Comparison of ENCODE assay signal across 1 cellular context in the genomic region with DNA sequence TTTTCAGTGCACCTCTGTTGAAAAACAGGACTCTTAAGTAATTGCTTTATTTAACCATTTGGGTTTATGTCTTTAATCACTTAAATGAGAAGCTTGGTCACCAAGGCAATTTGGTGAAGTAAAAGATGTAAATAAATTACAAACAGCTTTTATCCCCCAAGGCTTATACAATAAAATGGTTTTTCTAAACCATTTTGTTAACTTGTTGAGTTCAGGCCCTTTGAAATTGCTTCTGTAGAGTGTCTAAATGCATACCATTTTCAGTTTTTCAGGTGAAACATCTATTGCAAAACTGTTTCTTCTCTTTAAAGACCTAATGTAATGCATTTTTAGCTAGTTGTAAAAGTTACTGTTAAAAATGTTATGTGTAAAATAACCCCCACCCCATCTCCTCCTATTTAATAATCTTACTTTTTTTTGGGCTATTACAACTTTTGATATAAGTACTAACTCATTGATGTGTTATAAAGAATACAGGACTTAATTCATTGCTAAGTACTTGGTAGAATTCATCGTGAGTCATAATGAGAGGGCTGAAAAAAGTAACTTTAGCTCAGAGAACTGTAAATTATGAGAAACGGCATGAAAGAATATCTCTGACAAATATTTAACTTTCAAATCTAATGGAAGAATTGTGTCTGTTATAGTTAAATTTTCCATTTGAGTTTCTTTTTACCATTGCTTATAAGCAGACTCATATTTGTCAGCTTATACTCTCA.
TF ChIP-seq lines count a peak whose summit lies in the region.

No MANE protein-coding gene starts in this region.

TF ChIP-seq in GM12878, 131 proteins besides CTCF, POLR2A, EP300 and RAD21 (continued from another document):
- TF ChIP-seq, protein P1, sequence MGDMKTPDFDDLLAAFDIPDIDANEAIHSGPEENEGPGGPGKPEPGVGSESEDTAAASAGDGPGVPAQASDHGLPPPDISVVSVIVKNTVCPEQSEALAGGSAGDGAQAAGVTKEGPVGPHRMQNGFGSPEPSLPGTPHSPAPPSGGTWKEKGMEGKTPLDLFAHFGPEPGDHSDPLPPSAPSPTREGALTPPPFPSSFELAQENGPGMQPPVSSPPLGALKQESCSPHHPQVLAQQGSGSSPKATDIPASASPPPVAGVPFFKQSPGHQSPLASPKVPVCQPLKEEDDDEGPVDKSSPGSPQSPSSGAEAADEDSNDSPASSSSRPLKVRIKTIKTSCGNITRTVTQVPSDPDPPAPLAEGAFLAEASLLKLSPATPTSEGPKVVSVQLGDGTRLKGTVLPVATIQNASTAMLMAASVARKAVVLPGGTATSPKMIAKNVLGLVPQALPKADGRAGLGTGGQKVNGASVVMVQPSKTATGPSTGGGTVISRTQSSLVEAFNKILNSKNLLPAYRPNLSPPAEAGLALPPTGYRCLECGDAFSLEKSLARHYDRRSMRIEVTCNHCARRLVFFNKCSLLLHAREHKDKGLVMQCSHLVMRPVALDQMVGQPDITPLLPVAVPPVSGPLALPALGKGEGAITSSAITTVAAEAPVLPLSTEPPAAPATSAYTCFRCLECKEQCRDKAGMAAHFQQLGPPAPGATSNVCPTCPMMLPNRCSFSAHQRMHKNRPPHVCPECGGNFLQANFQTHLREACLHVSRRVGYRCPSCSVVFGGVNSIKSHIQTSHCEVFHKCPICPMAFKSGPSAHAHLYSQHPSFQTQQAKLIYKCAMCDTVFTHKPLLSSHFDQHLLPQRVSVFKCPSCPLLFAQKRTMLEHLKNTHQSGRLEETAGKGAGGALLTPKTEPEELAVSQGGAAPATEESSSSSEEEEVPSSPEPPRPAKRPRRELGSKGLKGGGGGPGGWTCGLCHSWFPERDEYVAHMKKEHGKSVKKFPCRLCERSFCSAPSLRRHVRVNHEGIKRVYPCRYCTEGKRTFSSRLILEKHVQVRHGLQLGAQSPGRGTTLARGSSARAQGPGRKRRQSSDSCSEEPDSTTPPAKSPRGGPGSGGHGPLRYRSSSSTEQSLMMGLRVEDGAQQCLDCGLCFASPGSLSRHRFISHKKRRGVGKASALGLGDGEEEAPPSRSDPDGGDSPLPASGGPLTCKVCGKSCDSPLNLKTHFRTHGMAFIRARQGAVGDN (IDR thresholded peaks at IDR 0.05), result no peak
- TF ChIP-seq ZNF384 (IDR thresholded peaks at IDR 0.05; ENCODE audit: borderline replicate concordance, low read depth, low read length) (0 out of 2 replicates have a peak, but pooled peaks have one; percentile 20), IRF4 (IDR thresholded peaks at IDR 0.05; ENCODE audit: low read depth, low read length) (peak; percentile 34; the same call in 1 of the 2 replicates), MEF2A (IDR thresholded peaks at IDR 0.05; ENCODE audit: insufficient read depth, low read depth, low read length) (peak; percentile 39; the same call in 1 of the 2 replicates), JUNB (IDR thresholded peaks at IDR 0.05) (peak; percentile 71), JUND (IDR thresholded peaks at IDR 0.05; ENCODE audit: low read depth, low read length) (peak; percentile 68)
